ENCODE assay signal across 33 cellular contexts in genomic region chr19:43687660-43687997, GRCh38. TPM values are rescaled to one million over a fixed set of nuclear protein-coding genes. Genes with fewer than 3 reads are reported as not detected.
DNase-seq lines count a peak whose midpoint lies in the region; ATAC-seq, FAIRE-seq and TF ChIP-seq lines count a peak whose summit lies in the region.
"Had no signal": no experiment of that assay in that cellular context is flagged by ENCODE, and none has a peak within 500 bp of the region (broad histone marks: within the 10 kb centered on the region; RNA-seq: fewer than 3 reads in every experiment).

No MANE protein-coding gene starts in this region.

- FAIRE-seq in A549 (lab: Jason Lieb, UNC), result no peak
- FAIRE-seq: frontal cortex, kidney had no signal

- no peak for TF ChIP-seq RAD21 in A549 (conservative IDR thresholded peaks at IDR 0.05 in 1 of 2, IDR thresholded peaks at IDR 0.05 in 1 of 2)
- no peak for TF ChIP-seq RAD21 in SK-N-SH (IDR thresholded peaks at IDR 0.05; ENCODE audit: low read length)

- POLR2A ChIA-PET in A549 (lab: Yijun Ruan, JAX), result interaction anchor here (0.7 to 1.7 kb wide), 3 partner anchors 18 to 19 kb away, joined by 3 to 6 read pairs (median 5); partner anchors contain the start of gene PLAUR
- POLR2A ChIA-PET in SK-N-SH (lab: Yijun Ruan, JAX), result no interaction called here

- peaks cover 9% of the 10 kb centered on the region for H3K9me3 Mint-ChIP-seq in neural crest cell

- CTCF ChIA-PET in A549 (lab: Yijun Ruan, JAX) (interaction anchor here (0.7 to 2.6 kb wide), 5 partner anchors 11 to 155 kb away, joined by 3 to 6 read pairs (median 3); partner anchors contain the start of genes PLAUR and ZNF575), SK-N-SH (lab: Yijun Ruan, JAX) (interaction anchor here (1.2 kb wide), 1 partner anchor 58 kb away, joined by 4 read pairs; no protein-coding TSS in a partner anchor)

- H3K9ac ChIP-seq in SK-N-SH, result no peak overlapping the region

- H3K36me3 Mint-ChIP-seq in neural crest cell (ENCODE audit: low read depth), result peaks cover 2% of the 10 kb centered on the region
- H3K36me3 Mint-ChIP-seq: CD8-positive, alpha-beta T cell had no signal

- H3K4me1 Mint-ChIP-seq in neural crest cell, result peaks cover 11% of the 10 kb centered on the region

- H3K27me3 Mint-ChIP-seq in neural crest cell (ENCODE audit: low read depth), result peaks cover 5% of the 10 kb centered on the region

- 100% methylated on average over 1 of the region's 1 CpG for WGBS in A549 (ENCODE audit: missing lambda C conversion rate)
- WGBS in SK-N-SH (ENCODE audit: low lambda C conversion rate), result 67% methylated on average over 1 of the region's 1 CpG

- H3K4me2 ChIP-seq in A549, result 0 out of 3 replicates have a peak overlapping the region, but pooled peaks have one; percentile 19
- peak overlapping the region; percentile 57 for H3K4me2 ChIP-seq in SK-N-SH

- H3K4me3 ChIP-seq in A549 (no peak overlapping the region), SK-N-SH (ENCODE audit: low read depth in 2 of 2, low read length in 1 of 2) (no peak overlapping the region)
- H3K4me3 ChIP-seq: body of pancreas, esophagus muscularis mucosa, lung, ovary, upper lobe of left lung had no signal

- H3K4me1 ChIP-seq in A549 (peaks cover 7% of the 10 kb centered on the region; the same call in 2 of the 3 replicates), SK-N-SH (ENCODE audit: control insufficient read depth in 1 of 2, insufficient read depth in 2 of 2, low read depth in 1 of 2, low read length in 1 of 2) (peaks cover 0 to 13% of the 10 kb centered on the region in 2 experiments; a peak in 1 of 4 replicates)
- H3K4me1 ChIP-seq: body of pancreas, esophagus muscularis mucosa, upper lobe of left lung had no signal

- H3K9me3 ChIP-seq in A549 (peaks cover 31% of the 10 kb centered on the region), SK-N-SH (no peaks in the 10 kb centered on the region)

- H3K27me3 ChIP-seq in SK-N-SH (ENCODE audit: insufficient read depth), result no peaks in the 10 kb centered on the region
- H3K27me3 ChIP-seq: body of pancreas, ovary, upper lobe of left lung had no signal

- H3K79me2 ChIP-seq in SK-N-SH (ENCODE audit: insufficient read depth), result no peaks in the 10 kb centered on the region

- no peak overlapping the region for H3K4me3 Mint-ChIP-seq in neural crest cell
- H3K4me3 Mint-ChIP-seq: activated CD8-positive, alpha-beta T cell treated with anti-CD3 and anti-CD28 coated beads, Interleukin-2, amount 10 ng/mL, durations not matched to agents 7 days and 5 days; CD8-positive, alpha-beta T cell had no signal

- H2AFZ ChIP-seq in SK-N-SH (ENCODE audit: low read depth), result no peak overlapping the region

- H3F3A ChIP-seq in SK-N-SH (replicated peaks; ENCODE audit: insufficient read depth), result no peaks in the 10 kb centered on the region

- no peaks in the 10 kb centered on the region for H4K20me1 ChIP-seq in SK-N-SH (ENCODE audit: insufficient read depth)

- peak in 1 of 2 experiments; percentile 55; a peak in 3 of 6 replicates for ATAC-seq in A549
- ATAC-seq in esophagus mucosa, result peak; percentile 19
- no peak for ATAC-seq in GM19467 (IDR thresholded peaks at IDR 0.05; ENCODE audit: unreplicated experiment)
- ATAC-seq: activated CD8-positive, alpha-beta T cell treated with anti-CD3 and anti-CD28 coated beads, Interleukin-2, amount 10 ng/mL, durations not matched to agents 7 days and 5 days; body of pancreas; CD8-positive, alpha-beta T cell; right cardiac atrium; Right ventricle myocardium inferior had no signal

- H3K27ac ChIP-seq in A549, result peak overlapping the region in 1 of 2 experiments; percentile 74; a peak in 3 of 6 replicates
- H3K27ac ChIP-seq in SK-N-SH (ENCODE audit: low read depth in 2 of 2, low read length in 1 of 2), result peak overlapping the region in 1 of 2 experiments; percentile 55; a peak in 1 of 4 replicates
- H3K27ac ChIP-seq: 22Rv1, body of pancreas, esophagus muscularis mucosa, ovary had no signal

- peak overlapping the region; percentile 81 for H3K27ac Mint-ChIP-seq in neural crest cell (ENCODE audit: unreplicated experiment)
- H3K27ac Mint-ChIP-seq: activated CD8-positive, alpha-beta T cell treated with anti-CD3 and anti-CD28 coated beads, Interleukin-2, amount 10 ng/mL, durations not matched to agents 7 days and 5 days; CD8-positive, alpha-beta T cell had no signal

- no peaks in the 10 kb centered on the region for H3K9me2 ChIP-seq in SK-N-SH

- no peak for TF ChIP-seq CTCF in A549 (IDR thresholded peaks at IDR 0.05)
- no peak for TF ChIP-seq CTCF in SK-N-SH (IDR thresholded peaks at IDR 0.05)
- TF ChIP-seq CTCF in neural crest cell (conservative IDR thresholded peaks at IDR 0.05), result no peak

- no peak for TF ChIP-seq EP300 in A549 (IDR thresholded peaks at IDR 0.05)
- TF ChIP-seq EP300 in SK-N-SH (IDR thresholded peaks at IDR 0.05; ENCODE audit: borderline replicate concordance in 1 of 2, low read depth in 1 of 2, low read length in 1 of 2), result no peak

- H3K36me3 ChIP-seq in SK-N-SH (replicated peaks in 1 of 2; ENCODE audit: control insufficient read depth in 1 of 2, insufficient read depth in 2 of 2, low read length in 1 of 2), result no peaks in the 10 kb centered on the region
- H3K36me3 ChIP-seq: esophagus muscularis mucosa, ovary, upper lobe of left lung had no signal

- TF ChIP-seq POLR2A in A549 (IDR thresholded peaks at IDR 0.05; ENCODE audit: low read length), result no peak

- no peak for DNase-seq in A549 (ENCODE audit: low read depth in 1 of 2, low spot score in 1 of 2)
- DNase-seq in SK-N-SH, result no peak
- no peak for DNase-seq in neural crest cell (ENCODE audit: low read depth, low spot score)
- DNase-seq in stimulated activated CD4-positive, alpha-beta T cell treated with anti-CD3 and anti-CD28 coated beads, Interleukin-4, amount 100 ng/mL, for 24 hours, result no peak
- no peak for DNase-seq in GM19238 (ENCODE audit: insufficient read length, low spot score)
- DNase-seq in NCI-H2196 treated with DMSO at 0.1 percent for 48 hours (lab: John Stamatoyannopoulos, UW; ENCODE audit: unreplicated experiment), result no peak
- DNase-seq: activated CD4-positive, CD25-positive, alpha-beta regulatory T cell; activated CD8-positive, alpha-beta T cell treated with anti-CD3 and anti-CD28 coated beads, Interleukin-2, amount 10 ng/mL, durations not matched to agents 7 days and 5 days; activated effector memory CD4-positive, alpha-beta T cell treated with anti-CD3 and anti-CD28 coated beads, Interleukin-2, amount 50 U/mL, for 16 hours; activated T-cell treated with anti-CD3 and anti-CD28 coated beads for 4 hours; CD8-positive, alpha-beta T cell; effector memory CD4-positive, alpha-beta T cell; GDM1; KG1; kidney; MM.1S; NCI-H1417 treated with DMSO at 0.1 percent for 48 hours; NCI-H446; ovary; right cardiac atrium; stimulated activated CD4-positive, alpha-beta T cell treated with anti-CD3 and anti-CD28 coated beads, Interleukin-12 subunit alpha, Interleukin-12 subunit beta, amount 100 ng/mL, for 4 hours; stimulated activated naive CD8-positive, alpha-beta T cell treated with anti-CD3 and anti-CD28 coated beads, Interleukin-15, Interleukin-2, amounts not matched to agents 100 U/mL and 50 U/mL, for 24 hours; SW 1271 had no signal

TF ChIP-seq in A549, 52 proteins besides CTCF, POLR2A, EP300 and RAD21 (continues in another document):
- TF ChIP-seq CHD4 (IDR thresholded peaks at IDR 0.05; ENCODE audit: borderline replicate concordance) (no peak), TFCP2L1 (CRISPR knock-in tag; IDR thresholded peaks at IDR 0.05) (no peak), CBX2 (IDR thresholded peaks at IDR 0.05; ENCODE audit: borderline replicate concordance, low read depth) (no peak), TP53 (CRISPR knock-in tag; IDR thresholded peaks at IDR 0.05) (no peak)

TF ChIP-seq in SK-N-SH, 30 proteins besides CTCF, POLR2A, EP300 and RAD21 (continues in another document):
- TF ChIP-seq NRF1 (IDR thresholded peaks at IDR 0.05; ENCODE audit: low read depth, low read length) (no peak), RXRA (IDR thresholded peaks at IDR 0.05; ENCODE audit: borderline replicate concordance, low read depth) (no peak), GABPA (IDR thresholded peaks at IDR 0.05; ENCODE audit: low read depth) (no peak), GATA2 (CRISPR knock-in tag; IDR thresholded peaks at IDR 0.05) (no peak), EZH2phosphoT487 (IDR thresholded peaks at IDR 0.05; ENCODE audit: borderline replicate concordance, low read depth) (no peak), JUND (IDR thresholded peaks at IDR 0.05) (no peak)

RNA-seq across cellular contexts. Expression of gene PLAUR, which starts 17.7 kb away (rescaled TPM):
- 48.6 and 55.3 TPM in 2 replicates for polyA plus RNA-seq in A549 (2011; rRNA removed)
- polyA plus RNA-seq in A549 (2012; cell fraction: cytosol; rRNA removed), result 61.1 and 62.6 TPM in 2 replicates
- 93.5 and 95.3 TPM in 2 replicates for polyA plus RNA-seq in A549 (2012; cell fraction: nucleus; rRNA removed)
- polyA plus RNA-seq in A549 (2017; fragmentation: RNase III; extraction: RNeasy Plus Mini Kit Qiagen cat#74134 plus additional on column Dnase treatment), result 27.4 to 29.0 TPM (median 28.3 TPM) in 3 replicates
- 40.2 and 50.4 TPM in 2 replicates for polyA minus RNA-seq in A549 (2011; rRNA and poly(A)+ RNA removed)
- 249 and 299 TPM in 2 replicates for polyA plus RNA-seq in SK-N-SH (2012; rRNA removed)
- 120 and 152 TPM in 2 replicates for polyA plus RNA-seq in SK-N-SH (2012; cell fraction: cytosol; rRNA removed)
- 256 and 307 TPM in 2 replicates for polyA plus RNA-seq in SK-N-SH (2012; cell fraction: nucleus; rRNA removed)
- total RNA-seq in esophagus mucosa, result 5.8 TPM
- 31.4 and 33.6 TPM in 2 replicates for total RNA-seq in neural crest cell

RNA-seq across cellular contexts. Expression of gene IRGC, which starts 28.2 kb away (rescaled TPM):
- polyA plus RNA-seq in A549 (2011; rRNA removed), result not detected in 2 replicates
- not detected in 2 replicates for polyA plus RNA-seq in A549 (2012; cell fraction: cytosol; rRNA removed)
- not detected in 2 replicates for polyA plus RNA-seq in A549 (2012; cell fraction: nucleus; rRNA removed)
- not detected in 3 replicates for polyA plus RNA-seq in A549 (2017; fragmentation: RNase III; extraction: RNeasy Plus Mini Kit Qiagen cat#74134 plus additional on column Dnase treatment)
- not detected in 2 replicates for polyA minus RNA-seq in A549 (2011; rRNA and poly(A)+ RNA removed)
- polyA plus RNA-seq in SK-N-SH (2012; rRNA removed), result not detected in 2 replicates
- not detected in 2 replicates for polyA plus RNA-seq in SK-N-SH (2012; cell fraction: cytosol; rRNA removed)
- not detected in 2 replicates for polyA plus RNA-seq in SK-N-SH (2012; cell fraction: nucleus; rRNA removed)
- total RNA-seq in esophagus mucosa, result not detected
- total RNA-seq in neural crest cell, result not detected in 2 replicates
- total RNA-seq: activated CD8-positive, alpha-beta T cell treated with anti-CD3 and anti-CD28 coated beads, Interleukin-2, amount 10 ng/mL, durations not matched to agents 7 days and 5 days; body of pancreas; CD8-positive, alpha-beta T cell; esophagus muscularis mucosa; frontal cortex; kidney; lung; OCI-LY7; ovary; right cardiac atrium; Right ventricle myocardium inferior; upper lobe of left lung had no signal
- polyA plus RNA-seq: lung, ovary, right cardiac atrium had no signal

RNA-seq across cellular contexts. Expression of gene CADM4, which starts 48.0 kb away (rescaled TPM):
- polyA plus RNA-seq in A549 (2011; rRNA removed) (4.2 and 4.7 TPM in 2 replicates), A549 (2017; fragmentation: RNase III; extraction: RNeasy Plus Mini Kit Qiagen cat#74134 plus additional on column Dnase treatment) (8.8 to 10.1 TPM (median 9.2 TPM) in 3 replicates), SK-N-SH (2012; rRNA removed) (21.4 and 28.9 TPM in 2 replicates)
- polyA plus RNA-seq in A549 (2012; cell fraction: cytosol; rRNA removed), result 5.9 and 7.6 TPM in 2 replicates
- polyA plus RNA-seq in A549 (2012; cell fraction: nucleus; rRNA removed), result 6.7 and 7.8 TPM in 2 replicates
- 3.3 and 3.7 TPM in 2 replicates for polyA minus RNA-seq in A549 (2011; rRNA and poly(A)+ RNA removed)
- polyA plus RNA-seq in SK-N-SH (2012; cell fraction: cytosol; rRNA removed), result 13.2 and 18.6 TPM in 2 replicates
- polyA plus RNA-seq in SK-N-SH (2012; cell fraction: nucleus; rRNA removed), result 11.9 and 25.2 TPM in 2 replicates
- total RNA-seq in esophagus mucosa (13.0 TPM), neural crest cell (74.4 and 78.5 TPM in 2 replicates)
- total RNA-seq: OCI-LY7 had no signal
